23 cellular contexts compared by ENCODE assay signal in the genomic region with DNA sequence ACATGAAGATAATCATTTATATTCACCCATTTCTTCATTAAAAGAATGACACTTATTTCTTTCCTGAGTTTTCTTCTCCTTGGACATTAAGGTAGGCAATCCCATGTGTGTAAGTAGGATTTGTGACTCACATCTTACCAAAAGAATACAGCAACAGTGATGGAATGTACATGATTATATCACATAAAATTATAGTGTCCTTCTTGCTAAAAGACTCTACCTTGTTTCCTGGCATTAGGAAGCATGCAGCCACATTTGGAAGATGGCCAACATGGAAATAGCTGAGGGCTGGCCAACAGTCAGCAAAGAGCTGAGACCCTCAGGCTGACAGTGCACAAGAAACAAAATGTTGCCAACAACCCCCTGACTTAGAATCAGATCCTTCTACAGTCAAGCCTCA.
DNase-seq lines count a peak whose midpoint lies in the region; ATAC-seq and TF ChIP-seq lines count a peak whose summit lies in the region.
"Had no signal": no experiment of that assay in that cellular context is flagged by ENCODE, and none has a peak within 500 bp of the region (broad histone marks: within the 10 kb centered on the region; RNA-seq: fewer than 3 reads in every experiment).

No MANE protein-coding gene starts in this region.

- ATAC-seq in HG03039 (IDR thresholded peaks at IDR 0.05; ENCODE audit: unreplicated experiment) (no peak), left lobe of liver (no peak)
- ATAC-seq: activated CD8-positive, alpha-beta T cell treated with anti-CD3 and anti-CD28 coated beads, Interleukin-2, amount 10 ng/mL, durations not matched to agents 7 days and 5 days; natural killer cell; stimulated activated effector memory CD8-positive, alpha-beta T cell treated with anti-CD3 and anti-CD28 coated beads, Interleukin-12 subunit alpha, Interleukin-12 subunit beta, amount 100 ng/mL, for 72 hours had no signal

- no peak overlapping the region for H3K9ac ChIP-seq in colonic mucosa (ENCODE audit: low read depth in 2 of 2, low read length in 2 of 2)
- H3K9ac ChIP-seq: KMS-11 had no signal

- DNase-seq in ELR (ENCODE audit: low read depth) (peak; percentile 41), RPMI7951 (ENCODE audit: low read depth) (peak; percentile 12), dermis blood vessel endothelial cell (peak; percentile 23), lung microvascular endothelial cell (ENCODE audit: low read depth in 2 of 2) (peak; percentile 2 to 57), left lobe of liver (ENCODE audit: low spot score) (no peak), colonic mucosa (no peak), MG63 (no peak)
- DNase-seq: activated CD4-positive, CD25-positive, alpha-beta regulatory T cell treated with anti-CD3 and anti-CD28 coated beads, Interleukin-2, amount 50 U/mL, for 72 hours; activated CD8-positive, alpha-beta T cell treated with anti-CD3 and anti-CD28 coated beads, Interleukin-2, amount 10 ng/mL, durations not matched to agents 7 days and 5 days; activated naive CD4-positive, alpha-beta T cell treated with Interleukin-2 at 50 U/mL for 16 hours; activated T-cell treated with anti-CD3 and anti-CD28 coated beads, Interleukin-2, amount 50 U/mL, for 24 hours; CD4-positive, CD25-positive, alpha-beta regulatory T cell; natural killer cell; NCI-H1048; NCI-H2029; NCI-H446; RPMI8226; sigmoid colon had no signal

- H3K27me3 ChIP-seq in colonic mucosa (no peaks in the 10 kb centered on the region), MG63 (no peaks in the 10 kb centered on the region)
- H3K27me3 ChIP-seq: ascending aorta, sigmoid colon had no signal

- H3K27ac ChIP-seq in colonic mucosa, result no peak overlapping the region
- H3K27ac ChIP-seq: ascending aorta, coronary artery, KMS-11, sigmoid colon had no signal

- no peak for TF ChIP-seq CTCF in colonic mucosa (IDR thresholded peaks at IDR 0.05)

- H3K4me3 ChIP-seq in colonic mucosa (no peak overlapping the region), MG63 (no peak overlapping the region)
- H3K4me3 ChIP-seq: ascending aorta, coronary artery, sigmoid colon had no signal

- intact Hi-C loops in colonic mucosa (cut with DNase I), result no loop called here

- H3K9me3 ChIP-seq in colonic mucosa, result no peaks in the 10 kb centered on the region
- H3K9me3 ChIP-seq in MG63, result no peaks in the 10 kb centered on the region; the same call in 1 of the 2 replicates
- H3K9me3 ChIP-seq: ascending aorta, sigmoid colon had no signal

- no peaks in the 10 kb centered on the region for H3K4me1 ChIP-seq in colonic mucosa
- H3K4me1 ChIP-seq: ascending aorta had no signal

- no peaks in the 10 kb centered on the region for H3K36me3 ChIP-seq in colonic mucosa
- no peaks in the 10 kb centered on the region for H3K36me3 ChIP-seq in MG63
- H3K36me3 ChIP-seq: ascending aorta, sigmoid colon had no signal

Comparison
In these comparisons a context has a peak if more than half of its experiments do, and no peak if none do; other contexts are left out.
1. DNase-seq: peak in ELR (single experiment), RPMI7951 (single experiment), dermis blood vessel endothelial cell (single experiment) and lung microvascular endothelial cell (2 of 2); none in left lobe of liver (single experiment), colonic mucosa (single experiment) and MG63 (single experiment).